In the genomic region with DNA sequence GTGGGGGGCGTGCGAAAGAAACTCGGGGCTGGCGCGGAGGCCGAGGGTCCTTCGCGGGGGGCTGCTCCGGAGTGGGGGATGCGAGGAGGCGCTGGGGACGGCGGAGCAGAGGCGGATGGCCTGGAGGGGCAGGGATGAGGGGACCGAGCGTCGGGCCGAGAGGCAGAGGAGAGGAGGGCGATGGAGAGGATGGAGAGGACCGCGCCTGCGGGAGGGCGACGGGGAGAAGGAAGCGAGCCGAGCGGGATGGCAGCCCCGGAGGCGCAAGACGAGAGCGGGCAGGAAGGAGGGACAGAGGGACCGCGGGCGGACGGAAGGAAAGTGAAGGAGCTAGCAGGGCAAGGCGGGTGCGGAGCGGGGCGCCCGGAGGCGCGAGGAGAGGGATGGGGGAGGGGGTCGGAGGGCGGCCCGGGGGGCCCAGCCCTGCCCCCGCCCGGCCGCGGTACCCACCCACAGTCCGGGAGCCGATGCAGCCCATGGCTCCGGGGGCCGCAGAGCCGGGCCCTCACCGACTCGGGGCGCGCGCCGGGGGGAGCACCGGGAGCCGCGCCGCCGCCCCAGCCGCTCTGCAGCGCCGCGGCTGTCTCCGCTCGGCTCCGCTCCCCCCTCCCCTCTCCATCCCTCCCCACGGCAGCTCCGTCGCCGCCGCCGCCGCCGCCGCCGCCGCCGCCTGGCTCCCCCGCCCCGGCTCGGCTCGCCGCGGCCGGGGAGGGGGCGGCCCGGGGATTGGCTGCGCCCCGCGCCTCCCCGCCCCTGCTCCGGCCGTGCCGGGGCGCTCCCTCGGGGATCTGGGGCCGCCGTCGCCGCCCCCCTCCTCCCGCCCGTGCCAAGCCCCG, we compare ENCODE assay signal across 8 cellular contexts. TPM values are rescaled to one million over a fixed set of nuclear protein-coding genes. Genes with fewer than 3 reads are reported as not detected.
DNase-seq lines count a peak whose midpoint lies in the region; ATAC-seq and TF ChIP-seq lines count a peak whose summit lies in the region.

A gene (minus strand): TSS at position 588 of the 836 bp plus-strand sequence. CDS start 110 bp downstream, at position 478.

- in situ Hi-C loops in Panc1 (cut with HindIII; ENCODE audit: low pct_unique_long_range_greater_than_20kb, low sequenced_read_pairs): no loop called here

- H3K9me3 ChIP-seq in Panc1 (ENCODE audit: control insufficient read depth, insufficient read depth, low read depth, low read length) (no peaks in the 10 kb centered on the region), breast epithelium (no peaks in the 10 kb centered on the region)

- peak; percentile 35 to 48 for DNase-seq in stimulated activated CD4-positive, alpha-beta T cell treated with anti-CD3 and anti-CD28 coated beads, Interleukin-2, amount 100 ng/mL, for 24 hours
- DNase-seq in stimulated activated CD4-positive, alpha-beta T cell treated with anti-CD3 and anti-CD28 coated beads, Interleukin-4, amount 100 ng/mL, for 24 hours: no peak
- no peak for DNase-seq in Panc1 (ENCODE audit: low read depth, low spot score)
- no peak for DNase-seq in breast epithelium (ENCODE audit: low spot score in 2 of 2)
- DNase-seq in left kidney (ENCODE audit: low read depth, low spot score): peak; percentile 62
- peak; percentile 44 for DNase-seq in stimulated activated naive CD8-positive, alpha-beta T cell treated with anti-CD3 and anti-CD28 coated beads, Interleukin-15, Interleukin-2, amounts not matched to agents 100 U/mL and 50 U/mL, for 24 hours
- no peak for DNase-seq in OCI-M2 (lab: John Stamatoyannopoulos, UW; ENCODE audit: unreplicated experiment)
- DNase-seq in SIG-M5 treated with dmso at 0.1 percent for 504 hours (lab: John Stamatoyannopoulos, UW; ENCODE audit: unreplicated experiment): no peak

- H3K36me3 ChIP-seq in Panc1 (ENCODE audit: control insufficient read depth, insufficient read depth, low read length): no peaks in the 10 kb centered on the region
- no peaks in the 10 kb centered on the region for H3K36me3 ChIP-seq in breast epithelium

- TF ChIP-seq POLR2A in breast epithelium (IDR thresholded peaks at IDR 0.05): no peak

- H3K27me3 ChIP-seq in Panc1 (ENCODE audit: control insufficient read depth, insufficient read depth, low read length) (peaks cover 27% of the 10 kb centered on the region), breast epithelium (peaks cover 0 to 18% of the 10 kb centered on the region in 2 donors)

- H3K4me3 ChIP-seq in Panc1 (ENCODE audit: low read depth in 2 of 2, low read length in 2 of 2) (peak within 1 kb of the TSS; percentile 44 to 51), breast epithelium (peak within 1 kb of the TSS; percentile 54 to 91 (median 63))

- TF ChIP-seq CTCF in Panc1 (IDR thresholded peaks at IDR 0.05) (no peak), breast epithelium (IDR thresholded peaks at IDR 0.05) (no peak)

- intact Hi-C loops in Panc1 (cut with micrococcal nuclease; ENCODE audit: unreplicated experiment) (no loop called here), breast epithelium (cut with DNase I; ENCODE audit: low total_unique reads) (no loop called here)

- H3K4me1 ChIP-seq in Panc1 (ENCODE audit: control insufficient read depth, insufficient read depth, low read length) (no peaks in the 10 kb centered on the region), breast epithelium (no peaks in the 10 kb centered on the region)

- H3K27ac ChIP-seq in Panc1 (ENCODE audit: low read length) (no peak within 1 kb of the TSS), breast epithelium (no peak within 1 kb of the TSS)

- POLR2A ChIA-PET in Panc1 (lab: Charles Lee): interaction anchor here (0.6 kb wide), 1 partner anchor 574 kb away, joined by 18 read pairs; no protein-coding TSS in a partner anchor

- ATAC-seq in Panc1: peak; percentile 69
- ATAC-seq in stimulated activated naive CD8-positive, alpha-beta T cell treated with anti-CD3 and anti-CD28 coated beads, Interleukin-15, Interleukin-2, amounts not matched to agents 100 U/mL and 50 U/mL, for 24 hours: peak; percentile 62

- CTCF ChIA-PET in Panc1 (lab: Charles Lee): no interaction called here

- BruUV-seq in Panc1 (replicated peaks; lab: Mats Ljungman, UMichigan): no TSS peak

RNA-seq across cellular contexts. Expression of the gene that starts here (rescaled TPM):
- total RNA-seq in Panc1 (2021; ENCODE audit: unreplicated experiment) (1.5 TPM), breast epithelium (1 to 10 TPM in 1 of 3 donors, under 1 TPM in 2; 0.48 to 2.3 (median 0.73) TPM)
- polyA plus RNA-seq in Panc1 (2012; ENCODE audit: insufficient read length): 1.9 TPM

Comparison
In these comparisons a context has a peak if more than half of its experiments do, and no peak if none do; other contexts are left out.
1. DNase-seq: peak in stimulated activated CD4-positive, alpha-beta T cell treated with anti-CD3 and anti-CD28 coated beads, Interleukin-2, amount 100 ng/mL, for 24 hours (2 of 2), left kidney (single experiment) and stimulated activated naive CD8-positive, alpha-beta T cell treated with anti-CD3 and anti-CD28 coated beads, Interleukin-15, Interleukin-2, amounts not matched to agents 100 U/mL and 50 U/mL, for 24 hours (single experiment); none in stimulated activated CD4-positive, alpha-beta T cell treated with anti-CD3 and anti-CD28 coated beads, Interleukin-4, amount 100 ng/mL, for 24 hours (single experiment), Panc1 (single experiment), breast epithelium (0 of 2), OCI-M2 (single experiment) and SIG-M5 treated with dmso at 0.1 percent for 504 hours (single experiment).